Comparison of ENCODE assay signal across 29 cellular contexts in the genomic region with DNA sequence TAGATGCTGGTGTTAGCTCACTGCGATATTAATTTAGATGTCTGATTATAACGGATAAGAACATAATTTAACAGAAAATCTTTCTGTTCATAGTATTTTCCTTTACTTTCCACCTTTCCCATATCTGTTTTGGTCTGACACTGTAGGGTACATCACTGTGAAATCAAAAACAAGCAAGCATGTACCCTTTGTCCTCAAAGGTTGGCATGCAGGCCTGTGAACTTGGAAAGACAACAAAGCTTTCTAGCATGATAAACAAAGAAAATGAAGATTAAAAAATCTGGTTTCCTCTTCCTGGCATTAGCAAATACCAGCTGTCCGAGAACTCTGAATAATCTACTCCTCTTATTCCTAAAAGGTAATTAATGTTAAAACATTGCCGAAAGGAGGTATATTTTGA.
"Had no signal": no experiment of that assay in that cellular context is flagged by ENCODE, and none has a peak within 500 bp of the region (broad histone marks: within the 10 kb centered on the region; RNA-seq: fewer than 3 reads in every experiment).

No MANE protein-coding gene starts in this region.

- H3K27ac ChIP-seq: coronary artery, dorsolateral prefrontal cortex, epithelial cell of prostate, gastrocnemius medialis, heart left ventricle, neutrophil, pancreas, stomach, thyroid gland had no signal

- ATAC-seq: esophagus mucosa; gastrocnemius medialis; heart left ventricle; left colon; left ventricle myocardium superior; mucosa of descending colon; natural killer cell treated with Interleukin-12 subunit alpha and Interleukin-12 subunit beta and Interleukin-15 and Interleukin-18, amount 100 ng/mL, for 72 hours; pancreas; stimulated activated effector memory CD8-positive, alpha-beta T cell treated with anti-CD3 and anti-CD28 coated beads, Interleukin-12 subunit alpha, Interleukin-12 subunit beta, amount 100 ng/mL, for 72 hours had no signal

- H3K27ac Mint-ChIP-seq: immature natural killer cell; mesothelial cell of epicardium; naive B cell; natural killer cell treated with Interleukin-12 subunit alpha and Interleukin-12 subunit beta and Interleukin-15 and Interleukin-18, amount 100 ng/mL, for 72 hours had no signal

- FAIRE-seq: pancreas had no signal

- H3K4me3 ChIP-seq: coronary artery, dorsolateral prefrontal cortex, gastrocnemius medialis, heart left ventricle, lung, mucosa of descending colon, pancreas, stomach, thyroid gland had no signal

- H3K9me3 Mint-ChIP-seq: immature natural killer cell; mesothelial cell of epicardium; naive B cell; natural killer cell treated with Interleukin-12 subunit alpha and Interleukin-12 subunit beta and Interleukin-15 and Interleukin-18, amount 100 ng/mL, for 72 hours; neural crest cell; stimulated activated effector memory CD8-positive, alpha-beta T cell treated with anti-CD3 and anti-CD28 coated beads, Interleukin-12 subunit alpha, Interleukin-12 subunit beta, amount 100 ng/mL, for 72 hours had no signal

- H3K9me3 ChIP-seq: gastrocnemius medialis, heart left ventricle, mucosa of descending colon, neutrophil, pancreas, stomach, thyroid gland had no signal

- H3K4me1 ChIP-seq: gastrocnemius medialis, pancreas, thyroid gland had no signal

- H3K36me3 ChIP-seq: gastrocnemius medialis, neutrophil, pancreas, thyroid gland had no signal

- H3K4me1 Mint-ChIP-seq: immature natural killer cell; naive B cell; stimulated activated effector memory CD8-positive, alpha-beta T cell treated with anti-CD3 and anti-CD28 coated beads, Interleukin-12 subunit alpha, Interleukin-12 subunit beta, amount 100 ng/mL, for 72 hours had no signal

- DNase-seq: dorsolateral prefrontal cortex; effector CD4-positive, alpha-beta T cell; gastrocnemius medialis; heart left ventricle; hippocampal formation; immature natural killer cell; islet precursor cell; kidney glomerular epithelial cell; left colon; left ventricle myocardium superior; mesenchymal stem cell; mucosa of descending colon; naive B cell; pancreas; stimulated activated CD4-positive, alpha-beta T cell treated with anti-CD3 and anti-CD28 coated beads, Interleukin-2, amount 100 ng/mL, for 24 hours; stimulated activated CD4-positive, alpha-beta T cell treated with anti-CD3 and anti-CD28 coated beads, Interleukin-4, amount 100 ng/mL, for 24 hours; stimulated activated naive CD4-positive, alpha-beta T cell treated with Interleukin-2 at 50 U/mL for 16 hours; stomach; trophoblast cell had no signal

- H3K4me3 Mint-ChIP-seq: immature natural killer cell; mesothelial cell of epicardium; naive B cell; natural killer cell treated with Interleukin-12 subunit alpha and Interleukin-12 subunit beta and Interleukin-15 and Interleukin-18, amount 100 ng/mL, for 72 hours; neural crest cell; stimulated activated effector memory CD8-positive, alpha-beta T cell treated with anti-CD3 and anti-CD28 coated beads, Interleukin-12 subunit alpha, Interleukin-12 subunit beta, amount 100 ng/mL, for 72 hours had no signal

- H3K36me3 Mint-ChIP-seq: mesothelial cell of epicardium; naive B cell; natural killer cell treated with Interleukin-12 subunit alpha and Interleukin-12 subunit beta and Interleukin-15 and Interleukin-18, amount 100 ng/mL, for 72 hours; stimulated activated effector memory CD8-positive, alpha-beta T cell treated with anti-CD3 and anti-CD28 coated beads, Interleukin-12 subunit alpha, Interleukin-12 subunit beta, amount 100 ng/mL, for 72 hours had no signal

- H3K27me3 ChIP-seq: dorsolateral prefrontal cortex, gastrocnemius medialis, heart left ventricle, neutrophil, pancreas, stomach, thyroid gland had no signal
